ENCODE assay signal across 1 cellular context in genomic region chr12:27541031-27541719, GRCh38.
TF ChIP-seq lines count a peak whose summit lies in the region.

No MANE protein-coding gene starts in this region.

TF ChIP-seq in GM23338, 12 proteins besides CTCF, POLR2A, EP300 and RAD21 (continued from another document):
- TF ChIP-seq, protein P1, sequence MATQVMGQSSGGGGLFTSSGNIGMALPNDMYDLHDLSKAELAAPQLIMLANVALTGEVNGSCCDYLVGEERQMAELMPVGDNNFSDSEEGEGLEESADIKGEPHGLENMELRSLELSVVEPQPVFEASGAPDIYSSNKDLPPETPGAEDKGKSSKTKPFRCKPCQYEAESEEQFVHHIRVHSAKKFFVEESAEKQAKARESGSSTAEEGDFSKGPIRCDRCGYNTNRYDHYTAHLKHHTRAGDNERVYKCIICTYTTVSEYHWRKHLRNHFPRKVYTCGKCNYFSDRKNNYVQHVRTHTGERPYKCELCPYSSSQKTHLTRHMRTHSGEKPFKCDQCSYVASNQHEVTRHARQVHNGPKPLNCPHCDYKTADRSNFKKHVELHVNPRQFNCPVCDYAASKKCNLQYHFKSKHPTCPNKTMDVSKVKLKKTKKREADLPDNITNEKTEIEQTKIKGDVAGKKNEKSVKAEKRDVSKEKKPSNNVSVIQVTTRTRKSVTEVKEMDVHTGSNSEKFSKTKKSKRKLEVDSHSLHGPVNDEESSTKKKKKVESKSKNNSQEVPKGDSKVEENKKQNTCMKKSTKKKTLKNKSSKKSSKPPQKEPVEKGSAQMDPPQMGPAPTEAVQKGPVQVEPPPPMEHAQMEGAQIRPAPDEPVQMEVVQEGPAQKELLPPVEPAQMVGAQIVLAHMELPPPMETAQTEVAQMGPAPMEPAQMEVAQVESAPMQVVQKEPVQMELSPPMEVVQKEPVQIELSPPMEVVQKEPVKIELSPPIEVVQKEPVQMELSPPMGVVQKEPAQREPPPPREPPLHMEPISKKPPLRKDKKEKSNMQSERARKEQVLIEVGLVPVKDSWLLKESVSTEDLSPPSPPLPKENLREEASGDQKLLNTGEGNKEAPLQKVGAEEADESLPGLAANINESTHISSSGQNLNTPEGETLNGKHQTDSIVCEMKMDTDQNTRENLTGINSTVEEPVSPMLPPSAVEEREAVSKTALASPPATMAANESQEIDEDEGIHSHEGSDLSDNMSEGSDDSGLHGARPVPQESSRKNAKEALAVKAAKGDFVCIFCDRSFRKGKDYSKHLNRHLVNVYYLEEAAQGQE (IDR thresholded peaks at IDR 0.05; ENCODE audit: unreplicated experiment), result no peak
- no peak for TF ChIP-seq CREB1 (CRISPR knock-in tag; IDR thresholded peaks at IDR 0.05; ENCODE audit: low read depth)
- TF ChIP-seq, protein P2, sequence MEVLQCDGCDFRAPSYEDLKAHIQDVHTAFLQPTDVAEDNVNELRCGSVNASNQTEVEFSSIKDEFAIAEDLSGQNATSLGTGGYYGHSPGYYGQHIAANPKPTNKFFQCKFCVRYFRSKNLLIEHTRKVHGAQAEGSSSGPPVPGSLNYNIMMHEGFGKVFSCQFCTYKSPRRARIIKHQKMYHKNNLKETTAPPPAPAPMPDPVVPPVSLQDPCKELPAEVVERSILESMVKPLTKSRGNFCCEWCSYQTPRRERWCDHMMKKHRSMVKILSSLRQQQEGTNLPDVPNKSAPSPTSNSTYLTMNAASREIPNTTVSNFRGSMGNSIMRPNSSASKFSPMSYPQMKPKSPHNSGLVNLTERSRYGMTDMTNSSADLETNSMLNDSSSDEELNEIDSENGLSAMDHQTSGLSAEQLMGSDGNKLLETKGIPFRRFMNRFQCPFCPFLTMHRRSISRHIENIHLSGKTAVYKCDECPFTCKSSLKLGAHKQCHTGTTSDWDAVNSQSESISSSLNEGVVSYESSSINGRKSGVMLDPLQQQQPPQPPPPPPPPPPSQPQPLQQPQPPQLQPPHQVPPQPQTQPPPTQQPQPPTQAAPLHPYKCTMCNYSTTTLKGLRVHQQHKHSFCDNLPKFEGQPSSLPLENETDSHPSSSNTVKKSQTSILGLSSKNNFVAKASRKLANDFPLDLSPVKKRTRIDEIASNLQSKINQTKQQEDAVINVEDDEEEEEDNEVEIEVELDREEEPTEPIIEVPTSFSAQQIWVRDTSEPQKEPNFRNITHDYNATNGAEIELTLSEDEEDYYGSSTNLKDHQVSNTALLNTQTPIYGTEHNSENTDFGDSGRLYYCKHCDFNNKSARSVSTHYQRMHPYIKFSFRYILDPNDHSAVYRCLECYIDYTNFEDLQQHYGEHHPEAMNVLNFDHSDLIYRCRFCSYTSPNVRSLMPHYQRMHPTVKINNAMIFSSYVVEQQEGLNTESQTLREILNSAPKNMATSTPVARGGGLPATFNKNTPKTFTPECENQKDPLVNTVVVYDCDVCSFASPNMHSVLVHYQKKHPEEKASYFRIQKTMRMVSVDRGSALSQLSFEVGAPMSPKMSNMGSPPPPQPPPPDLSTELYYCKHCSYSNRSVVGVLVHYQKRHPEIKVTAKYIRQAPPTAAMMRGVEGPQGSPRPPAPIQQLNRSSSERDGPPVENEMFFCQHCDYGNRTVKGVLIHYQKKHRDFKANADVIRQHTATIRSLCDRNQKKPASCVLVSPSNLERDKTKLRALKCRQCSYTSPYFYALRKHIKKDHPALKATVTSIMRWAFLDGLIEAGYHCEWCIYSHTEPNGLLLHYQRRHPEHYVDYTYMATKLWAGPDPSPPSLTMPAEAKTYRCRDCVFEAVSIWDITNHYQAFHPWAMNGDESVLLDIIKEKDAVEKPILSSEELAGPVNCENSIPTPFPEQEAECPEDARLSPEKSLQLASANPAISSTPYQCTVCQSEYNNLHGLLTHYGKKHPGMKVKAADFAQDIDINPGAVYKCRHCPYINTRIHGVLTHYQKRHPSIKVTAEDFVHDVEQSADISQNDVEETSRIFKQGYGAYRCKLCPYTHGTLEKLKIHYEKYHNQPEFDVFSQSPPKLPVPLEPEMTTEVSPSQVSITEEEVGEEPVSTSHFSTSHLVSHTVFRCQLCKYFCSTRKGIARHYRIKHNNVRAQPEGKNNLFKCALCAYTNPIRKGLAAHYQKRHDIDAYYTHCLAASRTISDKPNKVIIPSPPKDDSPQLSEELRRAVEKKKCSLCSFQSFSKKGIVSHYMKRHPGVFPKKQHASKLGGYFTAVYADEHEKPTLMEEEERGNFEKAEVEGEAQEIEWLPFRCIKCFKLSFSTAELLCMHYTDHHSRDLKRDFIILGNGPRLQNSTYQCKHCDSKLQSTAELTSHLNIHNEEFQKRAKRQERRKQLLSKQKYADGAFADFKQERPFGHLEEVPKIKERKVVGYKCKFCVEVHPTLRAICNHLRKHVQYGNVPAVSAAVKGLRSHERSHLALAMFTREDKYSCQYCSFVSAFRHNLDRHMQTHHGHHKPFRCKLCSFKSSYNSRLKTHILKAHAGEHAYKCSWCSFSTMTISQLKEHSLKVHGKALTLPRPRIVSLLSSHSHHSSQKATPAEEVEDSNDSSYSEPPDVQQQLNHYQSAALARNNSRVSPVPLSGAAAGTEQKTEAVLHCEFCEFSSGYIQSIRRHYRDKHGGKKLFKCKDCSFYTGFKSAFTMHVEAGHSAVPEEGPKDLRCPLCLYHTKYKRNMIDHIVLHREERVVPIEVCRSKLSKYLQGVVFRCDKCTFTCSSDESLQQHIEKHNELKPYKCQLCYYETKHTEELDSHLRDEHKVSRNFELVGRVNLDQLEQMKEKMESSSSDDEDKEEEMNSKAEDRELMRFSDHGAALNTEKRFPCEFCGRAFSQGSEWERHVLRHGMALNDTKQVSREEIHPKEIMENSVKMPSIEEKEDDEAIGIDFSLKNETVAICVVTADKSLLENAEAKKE (CRISPR knock-in tag; IDR thresholded peaks at IDR 0.05), result no peak
- no peak for TF ChIP-seq JUNB (IDR thresholded peaks at IDR 0.05; ENCODE audit: unreplicated experiment)
- TF ChIP-seq, protein P3, sequence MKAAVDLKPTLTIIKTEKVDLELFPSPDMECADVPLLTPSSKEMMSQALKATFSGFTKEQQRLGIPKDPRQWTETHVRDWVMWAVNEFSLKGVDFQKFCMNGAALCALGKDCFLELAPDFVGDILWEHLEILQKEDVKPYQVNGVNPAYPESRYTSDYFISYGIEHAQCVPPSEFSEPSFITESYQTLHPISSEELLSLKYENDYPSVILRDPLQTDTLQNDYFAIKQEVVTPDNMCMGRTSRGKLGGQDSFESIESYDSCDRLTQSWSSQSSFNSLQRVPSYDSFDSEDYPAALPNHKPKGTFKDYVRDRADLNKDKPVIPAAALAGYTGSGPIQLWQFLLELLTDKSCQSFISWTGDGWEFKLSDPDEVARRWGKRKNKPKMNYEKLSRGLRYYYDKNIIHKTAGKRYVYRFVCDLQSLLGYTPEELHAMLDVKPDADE (IDR thresholded peaks at IDR 0.05), result no peak
- TF ChIP-seq STAT1 (IDR thresholded peaks at IDR 0.05; ENCODE audit: unreplicated experiment), result no peak
- no peak for TF ChIP-seq ZNF331 (CRISPR knock-in tag; IDR thresholded peaks at IDR 0.05; ENCODE audit: low read depth)
- TF ChIP-seq EZH2 (IDR thresholded peaks at IDR 0.05; ENCODE audit: low read depth, unreplicated experiment), result no peak
TF ChIP-seq in GM23338: peak in this region for 0.
